8 cellular contexts compared by ENCODE assay signal in genomic region chrX:75155454-75155829, GRCh38. TPM values are rescaled to one million over a fixed set of nuclear protein-coding genes. Genes with fewer than 3 reads are reported as not detected.
A peak's percentile ranks its signal among the peaks of the same experiment; 100 is the strongest.
DNase-seq lines count a peak whose midpoint lies in the region; ATAC-seq and TF ChIP-seq lines count a peak whose summit lies in the region.

No MANE protein-coding gene starts in this region.

- peaks cover 0 to 20% (median 5%) of the 10 kb centered on the region in 12 donors for H3K4me1 ChIP-seq in heart left ventricle
- H3K4me1 ChIP-seq in gastrocnemius medialis, result peaks cover 7 to 16% of the 10 kb centered on the region in 2 donors

- WGBS in heart left ventricle, 4 donors, result 0 to 31% (median 16%) methylated on average over 6 of the region's 6 CpGs

- no peaks in the 10 kb centered on the region for H3K27me3 ChIP-seq in heart left ventricle
- no peaks in the 10 kb centered on the region for H3K27me3 ChIP-seq in gastrocnemius medialis

- peak; percentile 1 for DNase-seq in CD1c-positive myeloid dendritic cell (ENCODE audit: extremely low spot score)
- no peak for DNase-seq in WTC11 (ENCODE audit: low spot score)
- DNase-seq in heart left ventricle, result no peak
- no peak for DNase-seq in gastrocnemius medialis
- DNase-seq in amniotic stem cell (lab: John Stamatoyannopoulos, UW), result no peak
- DNase-seq in NCI-H1436 treated with DMSO at 0.1 percent for 48 hours (lab: John Stamatoyannopoulos, UW), result no peak

- TF ChIP-seq POLR2A in heart left ventricle (IDR thresholded peaks at IDR 0.05), result no peak
- no peak for TF ChIP-seq POLR2A in gastrocnemius medialis (IDR thresholded peaks at IDR 0.05)

- peak overlapping the region; percentile 95; the same call in 1 of the 2 replicates for H3K27ac Mint-ChIP-seq in WTC11

- no peaks in the 10 kb centered on the region for H3K27me3 Mint-ChIP-seq in WTC11 (ENCODE audit: low read depth)

- peak overlapping the region; percentile 90 for H3K4me3 Mint-ChIP-seq in WTC11

- intact Hi-C loops in heart left ventricle (cut with DNase I) (loop anchor here in 5 of 10 donors (2.0 to 10.0 kb wide), 4 partner anchors 117 to 367 kb away; partner anchors contain the start of genes UPRT (in 4 of the 5) and ZDHHC15 (in 1 of the 5)), gastrocnemius medialis (cut with DNase I; ENCODE audit: low total_unique reads) (loop anchor here (10.0 kb wide), 2 partner anchors 541 to 989 kb away; partner anchors contain the start of gene RLIM)

- H3K9me3 Mint-ChIP-seq in WTC11, result no peaks in the 10 kb centered on the region

- H3K36me3 ChIP-seq in heart left ventricle (peaks cover 0 to 2% (median 0%) of the 10 kb centered on the region in 9 donors), gastrocnemius medialis (no peaks in the 10 kb centered on the region)

- TF ChIP-seq CTCF in WTC11 (IDR thresholded peaks at IDR 0.05), result no peak
- no peak for TF ChIP-seq CTCF in heart left ventricle (IDR thresholded peaks at IDR 0.05)
- no peak for TF ChIP-seq CTCF in gastrocnemius medialis (IDR thresholded peaks at IDR 0.05 in 4 of 5, conservative IDR thresholded peaks at IDR 0.05 in 1 of 5)

- ATAC-seq in GM19324 (IDR thresholded peaks at IDR 0.05; ENCODE audit: low FRiP score, unreplicated experiment) (peak; percentile 44), HG03378 (IDR thresholded peaks at IDR 0.05; ENCODE audit: unreplicated experiment) (peak; percentile 27), WTC11 (no peak), heart left ventricle (peak; percentile 28 to 49 (median 41)), gastrocnemius medialis (peak in 1 of 2 donors; percentile 22)

- H3K9me3 ChIP-seq in heart left ventricle (no peaks in the 10 kb centered on the region), gastrocnemius medialis (no peaks in the 10 kb centered on the region)

- H3K36me3 Mint-ChIP-seq in WTC11, result no peaks in the 10 kb centered on the region

- H3K27ac ChIP-seq in heart left ventricle, result peak overlapping the region in 11 of 12 donors; percentile 72 to 90 (median 80)
- peak overlapping the region; percentile 78 to 90 (median 86) for H3K27ac ChIP-seq in gastrocnemius medialis

- CTCF ChIA-PET in WTC11 (lab: Charles Lee), result no interaction called here

- peaks cover 21% of the 10 kb centered on the region for H3K4me1 Mint-ChIP-seq in WTC11

- in situ Hi-C loops in gastrocnemius medialis (cut with MboI; ENCODE audit: low sequenced_read_pairs in 4 of 4), result no loop called here

- peak overlapping the region in 11 of 12 donors; percentile 37 to 85 (median 69) for H3K4me3 ChIP-seq in heart left ventricle
- H3K4me3 ChIP-seq in gastrocnemius medialis, result peak overlapping the region; percentile 57 to 77 (median 72)

- POLR2A ChIA-PET in WTC11 (lab: Charles Lee), result no interaction called here

TF ChIP-seq in WTC11, 78 proteins besides CTCF, POLR2A, EP300 and RAD21:
- no peak for TF ChIP-seq FOXP1 (CRISPR knock-in tag; IDR thresholded peaks at IDR 0.05; ENCODE audit: borderline replicate concordance)
- TF ChIP-seq TEAD4 (CRISPR knock-in tag; IDR thresholded peaks at IDR 0.05), result no peak
- TF ChIP-seq GTF2I (CRISPR knock-in tag; conservative IDR thresholded peaks at IDR 0.05), result no peak
- TF ChIP-seq PREB (CRISPR knock-in tag; IDR thresholded peaks at IDR 0.05; ENCODE audit: borderline replicate concordance), result no peak

RNA-seq across cellular contexts. Expression of gene ABCB7, which starts 0.6 kb away (rescaled TPM):
- total RNA-seq in WTC11 (2021) (37.6 to 41.6 TPM (median 41.6 TPM) in 3 replicates), heart left ventricle (10 to 100 TPM; 29.3 to 58.5 (median 36.9) TPM), gastrocnemius medialis (10 to 100 TPM; 47.1 to 91.2 (median 54.6) TPM)
- polyA plus RNA-seq in heart left ventricle, result 10 to 100 TPM; 14.4 to 24.7 TPM
